ENCODE assay signal across 1 cellular context in genomic region chr5:144170276-144171024, GRCh38.
TF ChIP-seq lines count a peak whose summit lies in the region.

Gene KCTD16 (plus strand): TSS chr5:144170873.
Gene YIPF5 (minus strand): TSS chr5:144170659. CDS start chr5:144169955, 704 bp downstream.

TF ChIP-seq in HepG2, 621 proteins besides CTCF, POLR2A, EP300 and RAD21 (continued from another document and continues in another):
- no peak for TF ChIP-seq ZNF17 (CRISPR knock-in tag; IDR thresholded peaks at IDR 0.05)
- peak; percentile 78 for TF ChIP-seq RBFOX2 (IDR thresholded peaks at IDR 0.05; ENCODE audit: low read depth, low read length)
- peak; percentile 97 for TF ChIP-seq ZMYM4 (CRISPR knock-in tag; IDR thresholded peaks at IDR 0.05)
- TF ChIP-seq SATB2 (CRISPR knock-in tag; IDR thresholded peaks at IDR 0.05), result peak; percentile 60; the same call in 1 of the 2 replicates
- TF ChIP-seq PHF21A (CRISPR knock-in tag; IDR thresholded peaks at IDR 0.05), result no peak
- TF ChIP-seq ATF1 (CRISPR knock-in tag; IDR thresholded peaks at IDR 0.05), result peak; percentile 72
- TF ChIP-seq PATZ1 (CRISPR knock-in tag; IDR thresholded peaks at IDR 0.05), result no peak
- TF ChIP-seq RARG (CRISPR knock-in tag; IDR thresholded peaks at IDR 0.05; ENCODE audit: low read depth), result no peak
- TF ChIP-seq FOXA1 (IDR thresholded peaks at IDR 0.05), result no peak
- no peak for TF ChIP-seq FOXA1 (CRISPR knock-in tag; IDR thresholded peaks at IDR 0.05)
- no peak for TF ChIP-seq ELK4 (CRISPR knock-in tag; IDR thresholded peaks at IDR 0.05; ENCODE audit: borderline replicate concordance)
- TF ChIP-seq CENPX (CRISPR knock-in tag; IDR thresholded peaks at IDR 0.05), result no peak
- no peak for TF ChIP-seq ZNF589 (CRISPR knock-in tag; conservative IDR thresholded peaks at IDR 0.05)
- 0 out of 2 replicates have a peak, but pooled peaks have one; percentile 32 for TF ChIP-seq SNAI1 (CRISPR knock-in tag; IDR thresholded peaks at IDR 0.05; ENCODE audit: borderline replicate concordance)
- no peak for TF ChIP-seq HNRNPH1 (optimal IDR thresholded peaks at IDR 0.05; ENCODE audit: low read depth, low read length)
- 0 out of 2 replicates have a peak, but pooled peaks have one; percentile 9 for TF ChIP-seq RARA (CRISPR knock-in tag; IDR thresholded peaks at IDR 0.05)
- peak; percentile 35; the same call in 1 of the 2 replicates for TF ChIP-seq ISX (CRISPR knock-in tag; conservative IDR thresholded peaks at IDR 0.05)
- TF ChIP-seq BORCS8-MEF2B (CRISPR knock-in tag; IDR thresholded peaks at IDR 0.05), result no peak
- TF ChIP-seq NR2F1 (CRISPR knock-in tag; IDR thresholded peaks at IDR 0.05), result no peak
- no peak for TF ChIP-seq ZKSCAN5 (CRISPR knock-in tag; IDR thresholded peaks at IDR 0.05)
- TF ChIP-seq ZNF646 (CRISPR knock-in tag; IDR thresholded peaks at IDR 0.05), result no peak
- TF ChIP-seq ZNF781 (CRISPR knock-in tag; IDR thresholded peaks at IDR 0.05; ENCODE audit: borderline replicate concordance, not compliant biosample characterization), result no peak
- TF ChIP-seq ZNF253 (CRISPR knock-in tag; IDR thresholded peaks at IDR 0.05; ENCODE audit: borderline replicate concordance), result 0 out of 2 replicates have a peak, but pooled peaks have one; percentile 17
- TF ChIP-seq ZNF138 (CRISPR knock-in tag; IDR thresholded peaks at IDR 0.05; ENCODE audit: low read depth), result 0 out of 2 replicates have a peak, but pooled peaks have one; percentile 83
- no peak for TF ChIP-seq ZNF737 (CRISPR knock-in tag; IDR thresholded peaks at IDR 0.05; ENCODE audit: borderline replicate concordance)
- no peak for TF ChIP-seq FIP1L1 (IDR thresholded peaks at IDR 0.05; ENCODE audit: borderline replicate concordance, insufficient read depth, low read depth, low read length)
- TF ChIP-seq PRDM4 (CRISPR knock-in tag; IDR thresholded peaks at IDR 0.05; ENCODE audit: borderline replicate concordance), result peak; percentile 60; the same call in 1 of the 2 replicates
- no peak for TF ChIP-seq FOXO1 (CRISPR knock-in tag; IDR thresholded peaks at IDR 0.05)
- TF ChIP-seq ATF3 (CRISPR knock-in tag; IDR thresholded peaks at IDR 0.05), result no peak
- 0 out of 2 replicates have a peak, but pooled peaks have one; percentile 34 for TF ChIP-seq ZNF230 (CRISPR knock-in tag; IDR thresholded peaks at IDR 0.05)
- peak; percentile 61; the same call in 1 of the 2 replicates for TF ChIP-seq ZNF44 (CRISPR knock-in tag; IDR thresholded peaks at IDR 0.05)
- no peak for TF ChIP-seq ZBTB21 (CRISPR knock-in tag; IDR thresholded peaks at IDR 0.05)
- no peak for TF ChIP-seq LRRFIP1 (CRISPR knock-in tag; conservative IDR thresholded peaks at IDR 0.05)
- TF ChIP-seq ZNF703 (CRISPR knock-in tag; IDR thresholded peaks at IDR 0.05; ENCODE audit: borderline replicate concordance), result no peak
- TF ChIP-seq RELA (CRISPR knock-in tag; IDR thresholded peaks at IDR 0.05), result no peak
- peak; percentile 86 for TF ChIP-seq HNF1B (CRISPR knock-in tag; IDR thresholded peaks at IDR 0.05)
- TF ChIP-seq ZNF562 (CRISPR knock-in tag; IDR thresholded peaks at IDR 0.05; ENCODE audit: borderline replicate concordance), result no peak
- no peak for TF ChIP-seq TFE3 (CRISPR knock-in tag; IDR thresholded peaks at IDR 0.05)
- TF ChIP-seq TEAD3 (CRISPR knock-in tag; optimal IDR thresholded peaks at IDR 0.05; ENCODE audit: borderline replicate concordance), result no peak
